Comparison of ENCODE assay signal across 16 cellular contexts in genomic region chr20:6731951-6732580, GRCh38. TPM values are rescaled to one million over a fixed set of nuclear protein-coding genes. Genes with fewer than 3 reads are reported as not detected.
A peak's percentile ranks its signal among the peaks of the same experiment; 100 is the strongest.
DNase-seq lines count a peak whose midpoint lies in the region; ATAC-seq, FAIRE-seq and TF ChIP-seq lines count a peak whose summit lies in the region.
"Had no signal": no experiment of that assay in that cellular context is flagged by ENCODE, and none has a peak within 500 bp of the region (broad histone marks: within the 10 kb centered on the region; RNA-seq: fewer than 3 reads in every experiment).

No MANE protein-coding gene starts in this region.

- FAIRE-seq in kidney (lab: Jason Lieb, UNC) = no peak
- FAIRE-seq: K562, RCC 7860 had no signal

- H3K4me3 ChIP-seq in endodermal cell (ENCODE audit: low read length) (no peak overlapping the region), kidney (ENCODE audit: low read length in 2 of 2) (no peak overlapping the region), upper lobe of left lung (no peak overlapping the region)
- H3K4me3 ChIP-seq: K562, lung had no signal

- H3K4me1 ChIP-seq in endodermal cell (ENCODE audit: control insufficient read depth, insufficient read depth, low read length) = peaks cover 2% of the 10 kb centered on the region
- peaks cover 5 to 7% of the 10 kb centered on the region in 2 donors for H3K4me1 ChIP-seq in kidney (ENCODE audit: control insufficient read depth in 1 of 2, insufficient read depth in 1 of 2, low read depth in 1 of 2, low read length in 2 of 2)
- H3K4me1 ChIP-seq in upper lobe of left lung = no peaks in the 10 kb centered on the region
- H3K4me1 ChIP-seq: BE2C had no signal

- H3K9me3 ChIP-seq in endodermal cell (ENCODE audit: control insufficient read depth, low read length) (peaks cover 11% of the 10 kb centered on the region), kidney (ENCODE audit: control insufficient read depth in 1 of 2, low read length in 2 of 2) (no peaks in the 10 kb centered on the region), upper lobe of left lung (no peaks in the 10 kb centered on the region)
- H3K9me3 ChIP-seq: BE2C had no signal

- no peak for DNase-seq in endodermal cell
- peak; percentile 93 for DNase-seq in kidney
- peak; percentile 26 to 91 (median 58) for DNase-seq in posterior cingulate gyrus
- DNase-seq in upper lobe of left lung = peak in 1 of 2 donors; percentile 26
- no peak for DNase-seq in T-helper 9 cell
- DNase-seq: BE2C; NCI-H1092; NCI-H82; stimulated activated naive CD4-positive, alpha-beta T cell had no signal

- no peak overlapping the region for H3K9ac ChIP-seq in endodermal cell (ENCODE audit: extremely low read depth, low read length, poor library complexity, severe bottlenecking)
- H3K9ac ChIP-seq in kidney (ENCODE audit: low read length in 2 of 2) = no peak overlapping the region

- intact Hi-C loops in kidney (cut with DNase I) = no loop called here
- intact Hi-C loops in posterior cingulate gyrus (cut with DNase I) = no loop called here

- H3K36me3 ChIP-seq in endodermal cell (ENCODE audit: control insufficient read depth, insufficient read depth, low read length) (no peaks in the 10 kb centered on the region), kidney (ENCODE audit: control insufficient read depth in 1 of 2, insufficient read depth in 2 of 2, low read length in 2 of 2) (no peaks in the 10 kb centered on the region), upper lobe of left lung (no peaks in the 10 kb centered on the region)
- H3K36me3 ChIP-seq: BE2C had no signal

- ATAC-seq in upper lobe of left lung (ENCODE audit: low FRiP score in 2 of 2) = peak in 1 of 2 donors; percentile 15
- no peak for ATAC-seq in GM21423 (IDR thresholded peaks at IDR 0.05; ENCODE audit: unreplicated experiment)
- ATAC-seq in HG02623 (IDR thresholded peaks at IDR 0.05; ENCODE audit: unreplicated experiment) = no peak
- ATAC-seq: K562 had no signal

- peak in 3 of 4 donors; percentile 27 to 82 (median 76) for TF ChIP-seq EP300 in upper lobe of left lung (IDR thresholded peaks at IDR 0.05)

- H3K27me3 ChIP-seq in endodermal cell (ENCODE audit: control insufficient read depth, insufficient read depth, low read length, poor library complexity, severe bottlenecking) (no peaks in the 10 kb centered on the region), upper lobe of left lung (no peaks in the 10 kb centered on the region)
- H3K27me3 ChIP-seq: BE2C had no signal

- H3K36me3 Mint-ChIP-seq in endodermal cell (ENCODE audit: low read depth) = peaks cover 3% of the 10 kb centered on the region

- H3K27ac ChIP-seq in endodermal cell (ENCODE audit: low read depth, low read length) (no peak overlapping the region), kidney (ENCODE audit: low read depth in 2 of 2, low read length in 2 of 2) (no peak overlapping the region), upper lobe of left lung (peak overlapping the region in 2 of 4 donors; percentile 18 to 37)
- H3K27ac ChIP-seq: epithelial cell of prostate had no signal

- no peak overlapping the region for H3K4me3 Mint-ChIP-seq in endodermal cell
- H3K4me3 Mint-ChIP-seq: neural crest cell had no signal

- peaks cover 5% of the 10 kb centered on the region for H3K9me3 Mint-ChIP-seq in endodermal cell
- H3K9me3 Mint-ChIP-seq: neural crest cell had no signal

- peaks cover 17% of the 10 kb centered on the region for H3K4me1 Mint-ChIP-seq in endodermal cell

- TF ChIP-seq POLR2A in upper lobe of left lung (IDR thresholded peaks at IDR 0.05) = no peak

- whole genome bisulfite sequencing in endodermal cell (ENCODE audit: insufficient coverage in 1 of 2, insufficient read length in 1 of 2), 2 experiments = 78 to 94% methylated on average over 4 of the region's 4 CpGs
- 56 to 83% methylated on average over 4 of the region's 4 CpGs for WGBS in upper lobe of left lung, 2 donors

- TF ChIP-seq CTCF in endodermal cell (conservative IDR thresholded peaks at IDR 0.05) (no peak), kidney (IDR thresholded peaks at IDR 0.05; ENCODE audit: borderline replicate concordance, extremely low read depth, insufficient read depth) (no peak), upper lobe of left lung (IDR thresholded peaks at IDR 0.05) (no peak)

- H3K27ac Mint-ChIP-seq in endodermal cell = peak overlapping the region; percentile 38

- H3K27me3 Mint-ChIP-seq in endodermal cell (ENCODE audit: insufficient read depth) = no peaks in the 10 kb centered on the region

RNA-seq across cellular contexts. Expression of gene BMP2, which starts 35.4 kb away (rescaled TPM):
- total RNA-seq in endodermal cell (100 to 1,000 TPM; 132 to 205 TPM), kidney (8.7 TPM), upper lobe of left lung (10 to 100 TPM; 11.5 to 90.0 (median 29.2) TPM)
- 31.7 TPM for polyA plus RNA-seq in endodermal cell (2013, experiment 1 of 2)
- polyA plus RNA-seq in endodermal cell (2013, experiment 2 of 2) = 38.4 TPM
- polyA plus RNA-seq in kidney (ENCODE audit: insufficient read depth, low read depth, low replicate concordance) = 3.3 TPM

Comparison
In these comparisons a context has a peak if more than half of its experiments do, and no peak if none do; other contexts are left out.
1. DNase-seq: peak in kidney (single experiment) and posterior cingulate gyrus (10 of 10); none in endodermal cell (single experiment) and T-helper 9 cell (single experiment).